In genomic region chr3:48695113-48695753, GRCh38 we compare ENCODE assay signal across 10 cellular contexts. TPM values are rescaled to one million over a fixed set of nuclear protein-coding genes. Genes with fewer than 3 reads are reported as not detected.
A peak's percentile ranks its signal among the peaks of the same experiment; 100 is the strongest.
DNase-seq lines count a peak whose midpoint lies in the region; ATAC-seq, FAIRE-seq and TF ChIP-seq lines count a peak whose summit lies in the region.
"Had no signal": no experiment of that assay in that cellular context is flagged by ENCODE, and none has a peak within 500 bp of the region (broad histone marks: within the 10 kb centered on the region; RNA-seq: fewer than 3 reads in every experiment).

No MANE protein-coding gene starts in this region.

- peak overlapping the region; percentile 96 for H3K27ac Mint-ChIP-seq in chondrocyte (ENCODE audit: unreplicated experiment)

- H3K27me3 Mint-ChIP-seq in chondrocyte (ENCODE audit: low read depth), result no peaks in the 10 kb centered on the region

- H3K4me3 Mint-ChIP-seq in chondrocyte (ENCODE audit: unreplicated experiment), result peak overlapping the region; percentile 75

- H2AFZ ChIP-seq in keratinocyte (ENCODE audit: control insufficient read depth, low read length), result no peak overlapping the region
- H2AFZ ChIP-seq: PC-9 had no signal

- peaks cover 30% of the 10 kb centered on the region for H4K20me1 ChIP-seq in keratinocyte (ENCODE audit: control insufficient read depth, extremely low read depth, insufficient read depth, low read length)

- no peak for ATAC-seq in GM21737 (IDR thresholded peaks at IDR 0.05; ENCODE audit: unreplicated experiment)

- peak overlapping the region in 2 of 3 experiments; percentile 19 to 22 for H3K4me3 ChIP-seq in keratinocyte (ENCODE audit: control insufficient read depth in 2 of 3, extremely low read depth in 1 of 3, insufficient read depth in 2 of 3, low read depth in 1 of 3, low read length in 3 of 3)
- peak overlapping the region in 4 of 8 donors; percentile 12 to 56 (median 22) for H3K4me3 ChIP-seq in spleen
- H3K4me3 ChIP-seq: PC-9 had no signal

- peaks cover 56% of the 10 kb centered on the region for H3K4me1 Mint-ChIP-seq in chondrocyte (ENCODE audit: low read depth)

- intact Hi-C loops in spleen (cut with DNase I; ENCODE audit: low total_unique reads), result no loop called here

- H3K36me3 ChIP-seq in keratinocyte (ENCODE audit: control insufficient read depth in 2 of 2, extremely low read depth in 1 of 2, insufficient read depth in 2 of 2, low read length in 2 of 2) (peaks cover 41 to 44% of the 10 kb centered on the region in 2 experiments), spleen (peaks cover 0 to 92% (median 64%) of the 10 kb centered on the region in 6 donors)

- peaks cover 34% of the 10 kb centered on the region for H3K36me3 Mint-ChIP-seq in chondrocyte (ENCODE audit: low read depth)

- H3K9me1 ChIP-seq in keratinocyte (ENCODE audit: control insufficient read depth, extremely low read depth, insufficient read depth, low read length), result peaks cover 5% of the 10 kb centered on the region

- H3K27ac ChIP-seq in keratinocyte (ENCODE audit: control insufficient read depth, insufficient read depth, low read length), result peak overlapping the region; percentile 86
- H3K27ac ChIP-seq in spleen, result peak overlapping the region in 6 of 8 donors; percentile 47 to 74 (median 70)

- H3K9me3 Mint-ChIP-seq in chondrocyte (ENCODE audit: low read depth), result no peaks in the 10 kb centered on the region

- TF ChIP-seq CTCF in chondrocyte (IDR thresholded peaks at IDR 0.05), result no peak
- TF ChIP-seq CTCF in keratinocyte (optimal IDR thresholded peaks at IDR 0.05 in 1 of 3, IDR thresholded peaks at IDR 0.05 in 1 of 3, conservative IDR thresholded peaks at IDR 0.05 in 1 of 3; ENCODE audit: extremely low read depth in 1 of 3, insufficient read depth in 2 of 3, low read length in 3 of 3), result no peak
- TF ChIP-seq CTCF in spleen (IDR thresholded peaks at IDR 0.05 in 8 of 11, conservative IDR thresholded peaks at IDR 0.05 in 3 of 11), result no peak

- peak; percentile 31 for DNase-seq in HTR-8/SVneo (ENCODE audit: insufficient read length, low spot score)
- no peak for DNase-seq in chondrocyte (ENCODE audit: low spot score)
- no peak for DNase-seq in keratinocyte (ENCODE audit: low read depth, low spot score)
- DNase-seq in spleen, result peak; percentile 66
- no peak for DNase-seq in DMS153 (lab: John Stamatoyannopoulos, UW)
- DNase-seq in NCI-H1694 (lab: John Stamatoyannopoulos, UW), result no peak
- DNase-seq in activated CD4-positive, alpha-beta T cell treated with anti-CD3 and anti-CD28 coated beads for 4 hours, result no peak

- dilution Hi-C loops in keratinocyte (cut with MboI; ENCODE audit: extremely low pct_ligation_motif_present, low sequenced_read_pairs), result no loop called here

- no peak for TF ChIP-seq POLR2A in spleen (IDR thresholded peaks at IDR 0.05)

- WGBS in spleen, 5 donors, result 82 to 89% (median 87%) methylated on average over 15 to 25 of the region's 25 CpGs

- H3K4me2 ChIP-seq in keratinocyte (ENCODE audit: control insufficient read depth, extremely low read depth, insufficient read depth, low read depth, low read length), result peak overlapping the region; percentile 68

- FAIRE-seq in HTR-8/SVneo (lab: Jason Lieb, UNC) (no peak), keratinocyte (lab: Jason Lieb, UNC) (no peak)
- FAIRE-seq: GM19239 had no signal

- H3K27me3 ChIP-seq in keratinocyte (ENCODE audit: control insufficient read depth, extremely low read depth, insufficient read depth, low read length), result no peaks in the 10 kb centered on the region
- no peaks in the 10 kb centered on the region for H3K27me3 ChIP-seq in spleen (replicated peaks in 1 of 7)

- peaks cover 73% of the 10 kb centered on the region for H3K79me2 ChIP-seq in keratinocyte (ENCODE audit: control insufficient read depth, insufficient read depth, low read length)

- H3K9ac ChIP-seq in keratinocyte (ENCODE audit: control insufficient read depth, extremely low read depth, insufficient read depth, low read length), result peak overlapping the region; percentile 67

- H3K9me3 ChIP-seq in keratinocyte (ENCODE audit: control insufficient read depth, low read depth, low read length) (no peaks in the 10 kb centered on the region), spleen (no peaks in the 10 kb centered on the region)

- H3K4me1 ChIP-seq in keratinocyte (ENCODE audit: control insufficient read depth, extremely low read depth, insufficient read depth, low read length) (peaks cover 22% of the 10 kb centered on the region), spleen (peaks cover 0 to 60% (median 13%) of the 10 kb centered on the region in 6 donors)

RNA-seq across cellular contexts. Expression of gene NCKIPSD, which starts 9.5 kb away (rescaled TPM):
- total RNA-seq in chondrocyte, result 24.0 to 27.2 TPM (median 24.7 TPM) in 3 replicates
- polyA plus RNA-seq in keratinocyte, result 9.8 to 15.8 TPM (median 10.5 TPM) in 3 replicates
- polyA plus RNA-seq in keratinocyte (2011; ENCODE audit: low read depth), result 5.3 TPM
- polyA plus RNA-seq in keratinocyte (2011; cell fraction: cytosol; rRNA removed), result 9.6 and 14.7 TPM in 2 replicates
- polyA plus RNA-seq in keratinocyte (2011; cell fraction: nucleus; rRNA removed), result 19.2 and 24.2 TPM in 2 replicates
- polyA plus RNA-seq in keratinocyte (2012; ENCODE audit: low replicate concordance), result 11.4 and 14.6 TPM in 2 replicates
- 15.0 to 44.8 TPM (median 21.1 TPM) in 3 replicates for polyA minus RNA-seq in keratinocyte
- polyA minus RNA-seq in keratinocyte (2011; cell fraction: cytosol; rRNA and poly(A)+ RNA removed), result 14.8 TPM
- 9.7 and 13.3 TPM in 2 replicates for polyA minus RNA-seq in keratinocyte (2011; cell fraction: nucleus; rRNA and poly(A)+ RNA removed)
- 10 to 100 TPM; 13.5 to 33.9 (median 19.9) TPM for total RNA-seq in spleen
- polyA plus RNA-seq in spleen, result 10 to 100 TPM in 1 of 3 donors, 1 to 10 TPM in 2; 5.9 to 10.3 (median 6.3) TPM

RNA-seq across cellular contexts. Expression of gene IP6K2, which starts 21.8 kb away (rescaled TPM):
- total RNA-seq in chondrocyte (68.8 to 109 TPM (median 72.3 TPM) in 3 replicates), spleen (100 to 1,000 TPM in 1 of 7 donors, 10 to 100 TPM in 6; 62.1 to 105 (median 74.8) TPM)
- polyA plus RNA-seq in keratinocyte (94.3 to 124 TPM (median 110 TPM) in 3 replicates), spleen (10 to 100 TPM; 64.8 to 81.5 (median 79.1) TPM)
- polyA plus RNA-seq in keratinocyte (2011; ENCODE audit: low read depth), result 186 TPM
- 74.3 and 79.1 TPM in 2 replicates for polyA plus RNA-seq in keratinocyte (2011; cell fraction: cytosol; rRNA removed)
- polyA plus RNA-seq in keratinocyte (2011; cell fraction: nucleus; rRNA removed), result 355 and 366 TPM in 2 replicates
- polyA plus RNA-seq in keratinocyte (2012; ENCODE audit: low replicate concordance), result 68.9 and 155 TPM in 2 replicates
- 43.5 to 87.9 TPM (median 66.8 TPM) in 3 replicates for polyA minus RNA-seq in keratinocyte
- 41.6 TPM for polyA minus RNA-seq in keratinocyte (2011; cell fraction: cytosol; rRNA and poly(A)+ RNA removed)
- 55.3 and 80.4 TPM in 2 replicates for polyA minus RNA-seq in keratinocyte (2011; cell fraction: nucleus; rRNA and poly(A)+ RNA removed)

RNA-seq across cellular contexts. Expression of gene CELSR3, which starts 32.5 kb away (rescaled TPM):
- total RNA-seq in chondrocyte (9.6 to 11.4 TPM (median 10.5 TPM) in 3 replicates), spleen (1 to 10 TPM in 6 of 7 donors, under 1 TPM in 1; 0.56 to 2.7 (median 1.8) TPM)
- polyA plus RNA-seq in keratinocyte (0.25 to 0.53 TPM (median 0.31 TPM) in 3 replicates), spleen (1 to 10 TPM in 2 of 3 donors, under 1 TPM in 1; 0.89 to 2.5 (median 2.0) TPM)
- 0.62 TPM for polyA plus RNA-seq in keratinocyte (2011; ENCODE audit: low read depth)
- 0.12 and 0.19 TPM in 2 replicates for polyA plus RNA-seq in keratinocyte (2011; cell fraction: cytosol; rRNA removed)
- polyA plus RNA-seq in keratinocyte (2011; cell fraction: nucleus; rRNA removed), result 2.4 and 3.1 TPM in 2 replicates
- 0.55 and 1.2 TPM in 2 replicates for polyA plus RNA-seq in keratinocyte (2012; ENCODE audit: low replicate concordance)
- 1.2 to 1.3 TPM (median 1.3 TPM) in 3 replicates for polyA minus RNA-seq in keratinocyte
- polyA minus RNA-seq in keratinocyte (2011; cell fraction: cytosol; rRNA and poly(A)+ RNA removed), result 0.96 TPM
- polyA minus RNA-seq in keratinocyte (2011; cell fraction: nucleus; rRNA and poly(A)+ RNA removed), result 4.6 and 5.0 TPM in 2 replicates

RNA-seq across cellular contexts. Expression of gene SLC26A6, which starts 60.0 kb away (rescaled TPM):
- total RNA-seq in chondrocyte, result 66.8 to 70.5 TPM (median 69.3 TPM) in 3 replicates
- polyA plus RNA-seq in keratinocyte, result 24.9 to 35.7 TPM (median 34.5 TPM) in 3 replicates
- polyA plus RNA-seq in keratinocyte (2011; ENCODE audit: low read depth), result 9.8 TPM
- 9.3 and 10.9 TPM in 2 replicates for polyA plus RNA-seq in keratinocyte (2011; cell fraction: cytosol; rRNA removed)
- 211 and 227 TPM in 2 replicates for polyA plus RNA-seq in keratinocyte (2011; cell fraction: nucleus; rRNA removed)
- polyA plus RNA-seq in keratinocyte (2012; ENCODE audit: low replicate concordance), result 18.3 and 28.4 TPM in 2 replicates
- polyA minus RNA-seq in keratinocyte, result 47.0 to 112 TPM (median 58.5 TPM) in 3 replicates
- polyA minus RNA-seq in keratinocyte (2011; cell fraction: cytosol; rRNA and poly(A)+ RNA removed), result 34.1 TPM
- 59.0 and 61.0 TPM in 2 replicates for polyA minus RNA-seq in keratinocyte (2011; cell fraction: nucleus; rRNA and poly(A)+ RNA removed)
- total RNA-seq in spleen, result 10 to 100 TPM; 18.0 to 59.7 (median 23.1) TPM
- 10 to 100 TPM in 2 of 3 donors, 1 to 10 TPM in 1; 8.5 to 21.6 (median 17.1) TPM for polyA plus RNA-seq in spleen

Comparison
In these comparisons a context has a peak if more than half of its experiments do, and no peak if none do; other contexts are left out.
1. DNase-seq: peak in HTR-8/SVneo (single experiment) and spleen (single experiment); none in chondrocyte (single experiment), keratinocyte (single experiment), DMS153 (single experiment), NCI-H1694 (single experiment) and activated CD4-positive, alpha-beta T cell treated with anti-CD3 and anti-CD28 coated beads for 4 hours (0 of 2).